In the genomic region with DNA sequence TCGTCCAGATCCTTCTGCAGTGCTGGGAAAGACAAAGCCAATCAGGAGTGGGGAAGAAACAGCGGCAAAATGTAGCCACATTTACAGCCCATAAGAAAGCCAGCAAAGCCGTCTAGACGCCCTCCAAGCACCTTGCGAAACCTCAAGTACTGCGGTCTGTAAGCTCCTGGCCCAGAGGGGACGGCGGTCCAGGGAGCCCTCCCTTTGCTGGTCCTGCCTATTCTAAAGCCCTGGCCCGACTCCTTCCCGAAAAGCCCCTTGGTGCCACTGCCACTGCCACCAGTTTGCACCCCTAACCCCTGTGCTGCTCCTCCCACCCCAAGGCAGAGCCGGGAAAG, we compare ENCODE assay signal across 8 cellular contexts. TPM values are rescaled to one million over a fixed set of nuclear protein-coding genes. Genes with fewer than 3 reads are reported as not detected.
DNase-seq lines count a peak whose midpoint lies in the region; ATAC-seq and TF ChIP-seq lines count a peak whose summit lies in the region.

No MANE protein-coding gene starts in this region.

- H3K4me3 ChIP-seq in BLaER1 (peak overlapping the region; percentile 80), coronary artery (peak overlapping the region; percentile 92)
- peak overlapping the region; percentile 38 for H3K4me3 ChIP-seq in naive thymus-derived CD4-positive, alpha-beta T cell (ENCODE audit: low read length)

- peak overlapping the region; percentile 81 for H3K9ac ChIP-seq in BLaER1

- no peak for ATAC-seq in naive thymus-derived CD4-positive, alpha-beta T cell
- no peak for ATAC-seq in GM21423 (IDR thresholded peaks at IDR 0.05; ENCODE audit: unreplicated experiment)

- H3K27ac ChIP-seq in BLaER1 (peak overlapping the region; percentile 60; the same call in 1 of the 2 replicates), coronary artery (peak overlapping the region in 1 of 2 donors; percentile 91)
- peak overlapping the region; percentile 61 for H3K27ac ChIP-seq in naive thymus-derived CD4-positive, alpha-beta T cell (ENCODE audit: low read depth, low read length)

- H4K20me1 ChIP-seq in BLaER1 = peaks cover 28% of the 10 kb centered on the region

- peak overlapping the region; percentile 94 for H3K4me2 ChIP-seq in BLaER1

- POLR2A ChIA-PET in naive thymus-derived CD4-positive, alpha-beta T cell (lab: Charles Lee) = interaction anchor here (0.8 to 6.7 kb wide), 3 partner anchors 13 to 47 kb away, joined by 3 to 56 read pairs (median 4); a partner anchor contains a TSS

- peaks cover 9 to 25% (median 13%) of the 10 kb centered on the region in 7 donors for H3K4me1 Mint-ChIP-seq in naive thymus-derived CD4-positive, alpha-beta T cell

- peak overlapping the region; percentile 32 to 79 (median 65) for H3K27ac Mint-ChIP-seq in naive thymus-derived CD4-positive, alpha-beta T cell

- no peaks in the 10 kb centered on the region for H3K27me3 ChIP-seq in BLaER1
- no peaks in the 10 kb centered on the region for H3K27me3 ChIP-seq in naive thymus-derived CD4-positive, alpha-beta T cell (ENCODE audit: control insufficient read depth in 2 of 2, insufficient read depth in 2 of 2, low read length in 2 of 2)

- H3K4me1 ChIP-seq in BLaER1 = peaks cover 19% of the 10 kb centered on the region
- peaks cover 0 to 9% of the 10 kb centered on the region in 2 donors for H3K4me1 ChIP-seq in naive thymus-derived CD4-positive, alpha-beta T cell (ENCODE audit: control insufficient read depth in 2 of 2, insufficient read depth in 2 of 2, low read length in 2 of 2)

- CTCF ChIA-PET in naive thymus-derived CD4-positive, alpha-beta T cell (lab: Charles Lee) = interaction anchor here (0.7 kb wide), 1 partner anchor 32 kb away, joined by 4 read pairs; no protein-coding TSS in a partner anchor

- H3K27me3 Mint-ChIP-seq in naive thymus-derived CD4-positive, alpha-beta T cell = no peaks in the 10 kb centered on the region

- TF ChIP-seq CTCF in coronary artery (IDR thresholded peaks at IDR 0.05) = no peak

- peaks cover 67% of the 10 kb centered on the region for H3K36me3 ChIP-seq in BLaER1
- H3K36me3 ChIP-seq in naive thymus-derived CD4-positive, alpha-beta T cell (ENCODE audit: control insufficient read depth in 2 of 3, insufficient read depth in 3 of 3, low read length in 3 of 3) = peaks cover 7 to 41% (median 8%) of the 10 kb centered on the region in 3 experiments

- no peaks in the 10 kb centered on the region for H3K9me3 ChIP-seq in BLaER1
- no peaks in the 10 kb centered on the region for H3K9me3 ChIP-seq in naive thymus-derived CD4-positive, alpha-beta T cell (ENCODE audit: control insufficient read depth in 2 of 3, low read length in 3 of 3)

- intact Hi-C loops in naive thymus-derived CD4-positive, alpha-beta T cell (cut with micrococcal nuclease) = loop anchor here in 1 of 2 donors (5.0 kb wide), 1 partner anchor 60 kb away; no protein-coding TSS in a partner anchor

- peak overlapping the region; percentile 60 to 93 (median 88) for H3K4me3 Mint-ChIP-seq in naive thymus-derived CD4-positive, alpha-beta T cell

- peak; percentile 60 for DNase-seq in MV-4-11 (lab: John Stamatoyannopoulos, UW)
- no peak for DNase-seq in coronary artery (ENCODE audit: low spot score)
- no peak for DNase-seq in naive thymus-derived CD4-positive, alpha-beta T cell
- no peak for DNase-seq in activated gamma-delta T cell treated with Interleukin-2 at 50 U/mL for 16 hours
- no peak for DNase-seq in NCI-H226
- DNase-seq in NCI-H2107 treated with DMSO at 0.1 percent for 48 hours (lab: John Stamatoyannopoulos, UW; ENCODE audit: unreplicated experiment) = no peak

- H3K9me3 Mint-ChIP-seq in naive thymus-derived CD4-positive, alpha-beta T cell = peaks cover 0 to 3% (median 0%) of the 10 kb centered on the region in 11 donors

- H3K36me3 Mint-ChIP-seq in naive thymus-derived CD4-positive, alpha-beta T cell = peaks cover 4 to 20% (median 12%) of the 10 kb centered on the region in 5 donors

RNA-seq across cellular contexts. Expression of a gene that starts 1.1 kb away (rescaled TPM):
- total RNA-seq in naive thymus-derived CD4-positive, alpha-beta T cell = 10 to 100 TPM; 13.8 to 52.9 (median 34.7) TPM
- polyA plus RNA-seq in naive thymus-derived CD4-positive, alpha-beta T cell = 10 to 100 TPM; 48.9 to 68.2 TPM

RNA-seq across cellular contexts. Expression of a gene that starts 12.3 kb away (rescaled TPM):
- total RNA-seq in naive thymus-derived CD4-positive, alpha-beta T cell = 100 to 1,000 TPM in 2 of 5 experiments, 10 to 100 TPM in 3; 66.2 to 118 (median 95.8) TPM
- polyA plus RNA-seq in naive thymus-derived CD4-positive, alpha-beta T cell = 100 to 1,000 TPM; 175 to 234 TPM

RNA-seq across cellular contexts. Expression of a gene that starts 12.5 kb away (rescaled TPM):
- total RNA-seq in naive thymus-derived CD4-positive, alpha-beta T cell = 100 to 1,000 TPM in 3 of 5 experiments, 10 to 100 TPM in 2; 94.9 to 156 (median 118) TPM
- polyA plus RNA-seq in naive thymus-derived CD4-positive, alpha-beta T cell = 10 to 100 TPM; 41.0 to 87.2 TPM

RNA-seq across cellular contexts. Expression of a gene that starts 19.8 kb away (rescaled TPM):
- total RNA-seq in naive thymus-derived CD4-positive, alpha-beta T cell = 10 to 100 TPM; 16.2 to 30.9 (median 23.9) TPM
- polyA plus RNA-seq in naive thymus-derived CD4-positive, alpha-beta T cell = 10 to 100 TPM; 10.9 to 21.7 TPM

Comparison
In these comparisons a context has a peak if more than half of its experiments do, and no peak if none do; other contexts are left out.
1. H3K4me3 ChIP-seq: peak in every context shown above with its lines; median percentile 92 in coronary artery; 80 in BLaER1; 38 in naive thymus-derived CD4-positive, alpha-beta T cell.